8 cellular contexts compared by ENCODE assay signal in genomic region chr2:190180313-190181065, GRCh38.
DNase-seq lines count a peak whose midpoint lies in the region; ATAC-seq, FAIRE-seq and TF ChIP-seq lines count a peak whose summit lies in the region.

No MANE protein-coding gene starts in this region.

- no peaks in the 10 kb centered on the region for H3K9me2 ChIP-seq in PC-3 (replicated peaks; ENCODE audit: low read length)

- peak; percentile 78 for ATAC-seq in HG03135 (IDR thresholded peaks at IDR 0.05; ENCODE audit: unreplicated experiment)
- no peak for ATAC-seq in PC-3

- POLR2A ChIA-PET in PC-3 (lab: Charles Lee; ENCODE audit: unreplicated experiment): no interaction called here

- no peaks in the 10 kb centered on the region for H4K20me1 ChIP-seq in PC-3 (ENCODE audit: low read length)

- H3K36me3 ChIP-seq in PC-3 (ENCODE audit: low read depth, low read length) (no peaks in the 10 kb centered on the region), bronchial epithelial cell (ENCODE audit: control insufficient read depth, insufficient read depth, low read length) (no peaks in the 10 kb centered on the region), small intestine (ENCODE audit: control insufficient read depth in 2 of 2, insufficient read depth in 2 of 2, low read length in 2 of 2) (no peaks in the 10 kb centered on the region)

- no peak overlapping the region for H2AFZ ChIP-seq in PC-3 (ENCODE audit: low read length)

- H3K9ac ChIP-seq in PC-3 (ENCODE audit: low read length): no peak overlapping the region

- intact Hi-C loops in PC-3 (cut with micrococcal nuclease): loop anchor here (5.0 kb wide), 1 partner anchor 93 kb away; no protein-coding TSS in a partner anchor

- H3K27me3 ChIP-seq in PC-3 (ENCODE audit: low read length) (no peaks in the 10 kb centered on the region), bronchial epithelial cell (ENCODE audit: control insufficient read depth, insufficient read depth, low read length) (no peaks in the 10 kb centered on the region), small intestine (ENCODE audit: control insufficient read depth in 2 of 2, insufficient read depth in 2 of 2, low read length in 2 of 2) (no peaks in the 10 kb centered on the region)

- H3K79me2 ChIP-seq in PC-3 (ENCODE audit: low read length): no peaks in the 10 kb centered on the region

- H3K27ac ChIP-seq in PC-3 (ENCODE audit: low read length): no peak overlapping the region
- peak overlapping the region; percentile 95 to 97 for H3K27ac ChIP-seq in small intestine (ENCODE audit: low read depth in 1 of 2, low read length in 1 of 2)

- TF ChIP-seq CTCF in PC-3 (conservative IDR thresholded peaks at IDR 0.05; ENCODE audit: low read depth, low read length): 0 out of 2 replicates have a peak, but pooled peaks have one; percentile 19
- TF ChIP-seq CTCF in bronchial epithelial cell (IDR thresholded peaks at IDR 0.05; ENCODE audit: insufficient read depth, low read length, severe bottlenecking): peak; percentile 62

- H3K9me3 ChIP-seq in PC-3 (ENCODE audit: low read length): no peaks in the 10 kb centered on the region
- H3K9me3 ChIP-seq in small intestine (ENCODE audit: control insufficient read depth, low read depth): no peaks in the 10 kb centered on the region

- CTCF ChIA-PET in PC-3 (lab: Charles Lee): no interaction called here

- H3K4me3 ChIP-seq in PC-3 (ENCODE audit: low read length): no peak overlapping the region
- peak overlapping the region; percentile 59 for H3K4me3 ChIP-seq in bronchial epithelial cell (ENCODE audit: low read depth, low read length)
- H3K4me3 ChIP-seq in small intestine (ENCODE audit: low read depth in 1 of 2, low read length in 2 of 2): peak overlapping the region; percentile 60 to 69

- DNase-seq in D341Med (ENCODE audit: low spot score): peak; percentile 72
- DNase-seq in PC-3: no peak
- DNase-seq in bronchial epithelial cell (ENCODE audit: low read depth): no peak
- peak; percentile 91 for DNase-seq in islet precursor cell
- peak; percentile 83 for DNase-seq in small intestine
- DNase-seq in SW 1271 (lab: John Stamatoyannopoulos, UW): no peak

- H3F3A ChIP-seq in PC-3 (ENCODE audit: low read length, unreplicated experiment): no peaks in the 10 kb centered on the region

- WGBS in small intestine, 3 donors: 1 to 2% (median 1%) methylated on average over 51 to 76 of the region's 76 CpGs

- FAIRE-seq in bronchial epithelial cell (lab: Jason Lieb, UNC): no peak
- FAIRE-seq in small intestine (lab: Jason Lieb, UNC): no peak

- no peak overlapping the region for H3K4me2 ChIP-seq in PC-3 (ENCODE audit: low read length)

- no peaks in the 10 kb centered on the region for H3K4me1 ChIP-seq in PC-3 (ENCODE audit: insufficient read depth, low read length)
- H3K4me1 ChIP-seq in small intestine (ENCODE audit: control insufficient read depth in 2 of 2, insufficient read depth in 1 of 2, low read depth in 1 of 2, low read length in 1 of 2): peaks cover 0 to 12% of the 10 kb centered on the region in 2 donors

- TF ChIP-seq POLR2A in GM19099 (IDR thresholded peaks at IDR 0.05; ENCODE audit: extremely low read depth, insufficient read length, low read depth): peak; percentile 50

- no TSS peak for BruUV-seq in PC-3 (replicated peaks; lab: Mats Ljungman, UMichigan)

Comparison
In these comparisons a context has a peak if more than half of its experiments do, and no peak if none do; other contexts are left out.
1. DNase-seq: peak in D341Med (single experiment), islet precursor cell (single experiment) and small intestine (single experiment); none in PC-3 (single experiment), bronchial epithelial cell (single experiment) and SW 1271 (0 of 2).